23 cellular contexts compared by ENCODE assay signal in the genomic region with DNA sequence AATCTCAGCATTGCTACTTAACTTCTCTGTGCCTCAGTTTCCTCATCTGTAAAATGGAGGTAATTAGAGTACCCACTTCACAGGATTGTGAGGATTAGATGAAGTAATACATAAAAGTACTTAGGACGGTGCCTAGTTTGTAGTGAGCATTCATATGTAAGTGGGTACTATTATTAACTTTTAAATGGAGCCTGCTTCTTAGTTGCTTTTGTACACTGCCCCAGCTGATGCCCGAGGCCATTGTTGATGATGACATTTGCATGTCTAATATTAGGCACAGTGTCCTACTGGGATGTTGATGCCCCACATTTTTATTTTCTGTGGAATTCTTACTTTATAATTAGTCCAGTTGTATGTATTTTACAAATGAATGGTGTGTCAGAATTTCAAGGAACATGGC. TPM values are rescaled to one million over a fixed set of nuclear protein-coding genes. Genes with fewer than 3 reads are reported as not detected.
DNase-seq lines count a peak whose midpoint lies in the region; ATAC-seq and TF ChIP-seq lines count a peak whose summit lies in the region.
"Had no signal": no experiment of that assay in that cellular context is flagged by ENCODE, and none has a peak within 500 bp of the region (broad histone marks: within the 10 kb centered on the region; RNA-seq: fewer than 3 reads in every experiment).

No MANE protein-coding gene starts in this region.

- H3K4me3 Mint-ChIP-seq in T-helper 17 cell = no peak overlapping the region
- H3K4me3 Mint-ChIP-seq in type B pancreatic cell = no peak overlapping the region
- H3K4me3 Mint-ChIP-seq: immature natural killer cell had no signal

- H3K27ac ChIP-seq in heart left ventricle (peak overlapping the region in 3 of 12 donors; percentile 2 to 59 (median 50)), coronary artery (peak overlapping the region; percentile 19 to 65)

- H3K27me3 ChIP-seq in heart left ventricle = no peaks in the 10 kb centered on the region
- H3K27me3 ChIP-seq: hepatocyte, thyroid gland had no signal

- no peaks in the 10 kb centered on the region for H3K9me3 Mint-ChIP-seq in type B pancreatic cell
- H3K9me3 Mint-ChIP-seq: immature natural killer cell had no signal

- peaks cover 0 to 52% (median 34%) of the 10 kb centered on the region in 12 donors for H3K4me1 ChIP-seq in heart left ventricle

- ATAC-seq in heart left ventricle = peak in 3 of 4 donors; percentile 44 to 57 (median 50)
- no peak for ATAC-seq in T-helper 17 cell
- ATAC-seq in sciatic nerve = no peak
- ATAC-seq: HCT116 had no signal

- DNase-seq in heart left ventricle = no peak
- no peak for DNase-seq in cardiac septum (ENCODE audit: low spot score)
- no peak for DNase-seq in T-helper 17 cell
- DNase-seq in coronary artery (ENCODE audit: low spot score) = no peak
- no peak for DNase-seq in type B pancreatic cell (ENCODE audit: extremely low spot score, unreplicated experiment)
- no peak for DNase-seq in NCI-H774 (lab: John Stamatoyannopoulos, UW)
- DNase-seq in sciatic nerve (ENCODE audit: low spot score) = no peak
- DNase-seq: activated CD8-positive, alpha-beta memory T cell treated with anti-CD3 and anti-CD28 coated beads, Interleukin-2, amount 50 U/mL, for 4 hours; activated gamma-delta T cell treated with Interleukin-2 at 50 U/mL for 16 hours; foreskin fibroblast; GF-D8; immature natural killer cell; NCI-H146; NCI-H2171; NCI-H524; SK-N-SH; stimulated activated CD4-positive, alpha-beta T cell treated with anti-CD3 and anti-CD28 coated beads, Interleukin-4, amount 100 ng/mL, for 24 hours; stimulated activated naive CD4-positive, alpha-beta T cell treated with Interleukin-2 at 50 U/mL for 16 hours; T-helper 9 cell; thyroid gland had no signal

- TF ChIP-seq CTCF in heart left ventricle (IDR thresholded peaks at IDR 0.05) (no peak), coronary artery (IDR thresholded peaks at IDR 0.05) (no peak), type B pancreatic cell (conservative IDR thresholded peaks at IDR 0.05) (no peak)

- H3K36me3 ChIP-seq in heart left ventricle = peaks cover 0 to 50% (median 36%) of the 10 kb centered on the region in 9 donors

- intact Hi-C loops in heart left ventricle (cut with DNase I) = no loop called here
- intact Hi-C loops in cardiac septum (cut with DNase I) = no loop called here
- intact Hi-C loops in sciatic nerve (cut with DNase I) = no loop called here

- H3K4me3 ChIP-seq in heart left ventricle = no peak overlapping the region
- no peak overlapping the region for H3K4me3 ChIP-seq in coronary artery
- H3K4me3 ChIP-seq: hepatocyte, lung, thyroid gland had no signal

- H3K4me1 Mint-ChIP-seq in T-helper 17 cell = peaks cover 31% of the 10 kb centered on the region
- peaks cover 9% of the 10 kb centered on the region for H3K4me1 Mint-ChIP-seq in type B pancreatic cell (ENCODE audit: unreplicated experiment)

- no peaks in the 10 kb centered on the region for H3K27me3 Mint-ChIP-seq in T-helper 17 cell
- H3K27me3 Mint-ChIP-seq in type B pancreatic cell = no peaks in the 10 kb centered on the region

- WGBS in heart left ventricle, 4 donors = 41 to 62% (median 55%) methylated on average over 2 of the region's 2 CpGs

- H3K27ac Mint-ChIP-seq in T-helper 17 cell (peak overlapping the region; percentile 73), type B pancreatic cell (peak overlapping the region; percentile 59)
- H3K27ac Mint-ChIP-seq: immature natural killer cell had no signal

- H3K36me3 Mint-ChIP-seq in T-helper 17 cell (ENCODE audit: low read depth) = no peaks in the 10 kb centered on the region
- no peaks in the 10 kb centered on the region for H3K36me3 Mint-ChIP-seq in type B pancreatic cell

- H3K9me3 ChIP-seq in heart left ventricle = no peaks in the 10 kb centered on the region
- H3K9me3 ChIP-seq in T-helper 17 cell (ENCODE audit: control insufficient read depth, low read length, poor library complexity, severe bottlenecking) = no peaks in the 10 kb centered on the region
- H3K9me3 ChIP-seq: SK-N-SH, thyroid gland had no signal

- no peak for TF ChIP-seq POLR2A in heart left ventricle (IDR thresholded peaks at IDR 0.05)

RNA-seq across cellular contexts. Expression of gene PPP1R21, which starts 9.7 kb away (rescaled TPM):
- total RNA-seq in heart left ventricle = 10 to 100 TPM in 7 of 9 donors, 1 to 10 TPM in 2; 8.6 to 18.9 (median 12.1) TPM
- 10 to 100 TPM; 10.4 to 16.3 TPM for polyA plus RNA-seq in heart left ventricle
- 13.0 TPM for total RNA-seq in cardiac septum
- 10 to 100 TPM; 25.2 to 30.6 TPM for total RNA-seq in T-helper 17 cell
- total RNA-seq in type B pancreatic cell (ENCODE audit: low replicate concordance) = 26.0 and 41.3 TPM in 2 replicates
- total RNA-seq in sciatic nerve = 33.2 TPM

Comparison
In these comparisons a context has a peak if more than half of its experiments do, and no peak if none do; other contexts are left out.
1. ATAC-seq: peak in heart left ventricle (3 of 4); none in T-helper 17 cell (single experiment) and sciatic nerve (single experiment).